ENCODE assay signal across 38 cellular contexts in the genomic region with DNA sequence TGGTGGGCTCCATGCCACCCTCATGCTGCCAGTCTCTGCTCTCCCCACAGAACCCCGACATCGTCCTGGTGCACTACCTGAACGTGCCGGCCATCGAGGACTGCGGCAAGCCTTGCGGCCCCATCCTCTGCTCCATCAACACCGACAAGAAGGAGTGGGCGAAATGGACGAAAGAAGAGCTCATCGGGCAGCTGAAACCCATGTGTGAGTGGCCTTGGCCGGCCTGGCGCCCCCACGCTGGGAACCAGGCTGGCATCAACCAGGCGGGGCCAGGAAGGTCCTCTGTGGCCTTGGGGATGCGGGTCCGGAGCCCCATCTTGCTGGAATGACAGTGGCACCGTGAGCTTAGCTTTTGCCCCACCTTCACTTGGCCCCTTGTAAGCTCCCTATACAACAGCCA.
"Had no signal": no experiment of that assay in that cellular context is flagged by ENCODE, and none has a peak within 500 bp of the region (broad histone marks: within the 10 kb centered on the region; RNA-seq: fewer than 3 reads in every experiment).

No MANE protein-coding gene starts in this region.

- H3K9me3 Mint-ChIP-seq: activated CD4-positive, alpha-beta memory T cell treated with anti-CD3 and anti-CD28 coated beads for 36 hours; activated CD4-positive, alpha-beta T cell treated with anti-CD3 and anti-CD28 coated beads, Interleukin-2, amount 10 ng/mL, durations not matched to agents 24 days and 14 days; activated naive CD4-positive, alpha-beta T cell treated with anti-CD3 and anti-CD28 coated beads for 36 hours; activated naive CD4-positive, alpha-beta T cell treated with anti-CD3 and anti-CD28 coated beads, Interleukin-2, amount 50 U/mL, for 24 hours; activated naive CD8-positive, alpha-beta T cell treated with anti-CD3 and anti-CD28 coated beads for 36 hours; activated naive CD8-positive, alpha-beta T cell treated with anti-CD3 and anti-CD28 coated beads, Interleukin-2, amount 50 U/mL, for 24 hours; activated T-helper 1 cell treated with anti-CD3 and anti-CD28 coated beads, Interleukin-12 subunit alpha, Interleukin-12 subunit beta, Interleukin-2, Interleukin-4 antibody, amounts not matched to agents 30 ng/mL and 10 ng/mL and 1 ng/mL, durations not matched to agents 14 hours and 24 hours and 36 hours; activated T-helper 2 cell treated with anti-CD3 and anti-CD28 coated beads, Interferon-gamma antibody, Interleukin-2, Interleukin-4, amounts not matched to agents 10 μg/mL and 5 μg/mL and 100 μg/mL, durations not matched to agents 14 hours and 24 hours and 36 hours; dendritic cell treated with granulocyte-macrophage colony-stimulating factor and Interleukin-4, amounts not matched to agents 40 ng/mL and 50 ng/mL, for 4 days; endodermal cell; T-helper 2 cell treated with Interferon-gamma antibody and Interleukin-4, amounts not matched to agents 5 μg/mL and 100 μg/mL, for 36 hours had no signal

- DNase-seq: activated CD4-positive, alpha-beta memory T cell treated with anti-CD3 and anti-CD28 coated beads for 36 hours; activated CD4-positive, alpha-beta T cell treated with anti-CD3 and anti-CD28 coated beads for 36 hours; activated CD4-positive, alpha-beta T cell treated with anti-CD3 and anti-CD28 coated beads, Interleukin-2, amount 10 ng/mL, durations not matched to agents 24 days and 14 days; activated CD4-positive, CD25-positive, alpha-beta regulatory T cell; activated CD4-positive, CD25-positive, alpha-beta regulatory T cell treated with anti-CD3 and anti-CD28 coated beads, Interleukin-2, amount 50 U/mL, for 72 hours; activated CD8-positive, alpha-beta memory T cell treated with anti-CD3 and anti-CD28 coated beads, Interleukin-2, amount 10 ng/mL, durations not matched to agents 7 days and 5 days; activated CD8-positive, alpha-beta memory T cell treated with anti-CD3 and anti-CD28 coated beads, Interleukin-2, amount 50 U/mL, for 4 hours; activated CD8-positive, alpha-beta T cell treated with anti-CD3 and anti-CD28 coated beads, Interleukin-2, amount 10 ng/mL, durations not matched to agents 7 days and 5 days; activated effector memory CD4-positive, alpha-beta T cell treated with anti-CD3 and anti-CD28 coated beads, Interleukin-2, amount 50 U/mL, for 16 hours; activated naive CD4-positive, alpha-beta T cell treated with anti-CD3 and anti-CD28 coated beads for 36 hours; activated naive CD8-positive, alpha-beta T cell treated with anti-CD3 and anti-CD28 coated beads for 36 hours; activated naive CD8-positive, alpha-beta T cell treated with anti-CD3 and anti-CD28 coated beads, Interleukin-2, amount 50 U/mL, for 24 hours; activated T-cell treated with anti-CD3 and anti-CD28 coated beads, Interleukin-2, amount 50 U/mL, for 1 hour; activated T-cell treated with anti-CD3 and anti-CD28 coated beads, Interleukin-2, amount 50 U/mL, for 48 hours; adrenal gland; amygdala; aorta; body of pancreas; central memory CD4-positive, alpha-beta T cell; cerebellar nuclear complex; effector memory CD4-positive, alpha-beta T cell; endodermal cell; foreskin keratinocyte; gastrocnemius medialis; glutamatergic neuron; T-helper 1 cell; T-helper 17 cell; T1000 had no signal

- H3K36me3 Mint-ChIP-seq: activated CD4-positive, alpha-beta memory T cell treated with anti-CD3 and anti-CD28 coated beads for 36 hours; activated CD8-positive, alpha-beta memory T cell treated with anti-CD3 and anti-CD28 coated beads, Interleukin-2, amount 10 ng/mL, durations not matched to agents 7 days and 5 days; activated naive CD4-positive, alpha-beta T cell treated with anti-CD3 and anti-CD28 coated beads, Interleukin-2, amount 50 U/mL, for 24 hours; activated naive CD8-positive, alpha-beta T cell treated with anti-CD3 and anti-CD28 coated beads for 36 hours had no signal

- H3K4me1 ChIP-seq: adrenal gland, breast epithelium, foreskin keratinocyte had no signal

- H3K27me3 Mint-ChIP-seq: activated CD4-positive, alpha-beta memory T cell treated with anti-CD3 and anti-CD28 coated beads for 36 hours; activated CD4-positive, alpha-beta T cell treated with anti-CD3 and anti-CD28 coated beads for 36 hours; activated CD4-positive, alpha-beta T cell treated with anti-CD3 and anti-CD28 coated beads, Interleukin-2, amount 10 ng/mL, durations not matched to agents 24 days and 14 days; activated CD8-positive, alpha-beta memory T cell treated with anti-CD3 and anti-CD28 coated beads, Interleukin-2, amount 10 ng/mL, durations not matched to agents 7 days and 5 days; activated naive CD4-positive, alpha-beta T cell treated with anti-CD3 and anti-CD28 coated beads, Interleukin-2, amount 50 U/mL, for 24 hours; activated naive CD8-positive, alpha-beta T cell treated with anti-CD3 and anti-CD28 coated beads for 36 hours; activated naive CD8-positive, alpha-beta T cell treated with anti-CD3 and anti-CD28 coated beads, Interleukin-2, amount 50 U/mL, for 24 hours; dendritic cell treated with granulocyte-macrophage colony-stimulating factor and Interleukin-4, amounts not matched to agents 40 ng/mL and 50 ng/mL, for 4 days had no signal

- H3K4me1 Mint-ChIP-seq: activated CD4-positive, alpha-beta T cell treated with anti-CD3 and anti-CD28 coated beads for 36 hours; activated CD4-positive, alpha-beta T cell treated with anti-CD3 and anti-CD28 coated beads, Interleukin-2, amount 10 ng/mL, durations not matched to agents 24 days and 14 days; activated CD8-positive, alpha-beta memory T cell treated with anti-CD3 and anti-CD28 coated beads, Interleukin-2, amount 10 ng/mL, durations not matched to agents 7 days and 5 days; activated naive CD4-positive, alpha-beta T cell treated with anti-CD3 and anti-CD28 coated beads, Interleukin-2, amount 50 U/mL, for 24 hours; activated naive CD8-positive, alpha-beta T cell treated with anti-CD3 and anti-CD28 coated beads for 36 hours; activated naive CD8-positive, alpha-beta T cell treated with anti-CD3 and anti-CD28 coated beads, Interleukin-2, amount 50 U/mL, for 24 hours; T-helper 17 cell had no signal

- H3K9me3 ChIP-seq: adrenal gland, body of pancreas, gastrocnemius medialis had no signal

- H3K27ac Mint-ChIP-seq: activated CD4-positive, alpha-beta memory T cell treated with anti-CD3 and anti-CD28 coated beads for 36 hours; activated CD4-positive, alpha-beta T cell treated with anti-CD3 and anti-CD28 coated beads for 36 hours; activated CD4-positive, alpha-beta T cell treated with anti-CD3 and anti-CD28 coated beads, Interleukin-2, amount 10 ng/mL, durations not matched to agents 24 days and 14 days; activated CD8-positive, alpha-beta memory T cell treated with anti-CD3 and anti-CD28 coated beads, Interleukin-2, amount 10 ng/mL, durations not matched to agents 7 days and 5 days; activated CD8-positive, alpha-beta T cell treated with anti-CD3 and anti-CD28 coated beads, Interleukin-2, amount 10 ng/mL, durations not matched to agents 7 days and 5 days; activated naive CD4-positive, alpha-beta T cell treated with anti-CD3 and anti-CD28 coated beads for 36 hours; activated naive CD4-positive, alpha-beta T cell treated with anti-CD3 and anti-CD28 coated beads, Interleukin-2, amount 50 U/mL, for 24 hours; activated naive CD8-positive, alpha-beta T cell treated with anti-CD3 and anti-CD28 coated beads for 36 hours; activated naive CD8-positive, alpha-beta T cell treated with anti-CD3 and anti-CD28 coated beads, Interleukin-2, amount 50 U/mL, for 24 hours; activated T-helper 1 cell treated with anti-CD3 and anti-CD28 coated beads, Interleukin-12 subunit alpha, Interleukin-12 subunit beta, Interleukin-2, Interleukin-4 antibody, amounts not matched to agents 30 ng/mL and 10 ng/mL and 1 ng/mL, durations not matched to agents 14 hours and 24 hours and 36 hours; activated T-helper 2 cell treated with anti-CD3 and anti-CD28 coated beads, Interferon-gamma antibody, Interleukin-2, Interleukin-4, amounts not matched to agents 10 μg/mL and 5 μg/mL and 100 μg/mL, durations not matched to agents 14 hours and 24 hours and 36 hours; dendritic cell treated with granulocyte-macrophage colony-stimulating factor and Interleukin-4, amounts not matched to agents 40 ng/mL and 50 ng/mL, for 4 days; endodermal cell; T-helper 17 cell; T-helper 2 cell treated with Interferon-gamma antibody and Interleukin-4, amounts not matched to agents 5 μg/mL and 100 μg/mL, for 36 hours had no signal

- ATAC-seq: activated CD4-positive, alpha-beta T cell treated with anti-CD3 and anti-CD28 coated beads for 36 hours; activated CD8-positive, alpha-beta memory T cell treated with anti-CD3 and anti-CD28 coated beads, Interleukin-2, amount 10 ng/mL, durations not matched to agents 7 days and 5 days; activated CD8-positive, alpha-beta T cell treated with anti-CD3 and anti-CD28 coated beads, Interleukin-2, amount 10 ng/mL, durations not matched to agents 7 days and 5 days; activated naive CD8-positive, alpha-beta T cell treated with anti-CD3 and anti-CD28 coated beads, Interleukin-2, amount 50 U/mL, for 24 hours; body of pancreas; esophagus mucosa; foreskin keratinocyte; gastrocnemius medialis; T-helper 17 cell had no signal

- H3K27me3 ChIP-seq: adrenal gland, body of pancreas, breast epithelium, cardiac muscle cell, dorsolateral prefrontal cortex, foreskin keratinocyte, gastrocnemius medialis had no signal

- H3K4me3 ChIP-seq: adrenal gland, body of pancreas, breast epithelium, cardiac muscle cell, coronary artery, dorsolateral prefrontal cortex, gastrocnemius medialis had no signal

- H3K36me3 ChIP-seq: adrenal gland, breast epithelium, cardiac muscle cell, gastrocnemius medialis had no signal

- H3K27ac ChIP-seq: adrenal gland, body of pancreas, breast epithelium, cardiac muscle cell, coronary artery, foreskin keratinocyte, gastrocnemius medialis had no signal

- H3K4me3 Mint-ChIP-seq: activated CD4-positive, alpha-beta memory T cell treated with anti-CD3 and anti-CD28 coated beads for 36 hours; activated CD4-positive, alpha-beta T cell treated with anti-CD3 and anti-CD28 coated beads for 36 hours; activated CD4-positive, alpha-beta T cell treated with anti-CD3 and anti-CD28 coated beads, Interleukin-2, amount 10 ng/mL, durations not matched to agents 24 days and 14 days; activated CD8-positive, alpha-beta memory T cell treated with anti-CD3 and anti-CD28 coated beads, Interleukin-2, amount 10 ng/mL, durations not matched to agents 7 days and 5 days; activated CD8-positive, alpha-beta T cell treated with anti-CD3 and anti-CD28 coated beads, Interleukin-2, amount 10 ng/mL, durations not matched to agents 7 days and 5 days; activated naive CD4-positive, alpha-beta T cell treated with anti-CD3 and anti-CD28 coated beads for 36 hours; activated naive CD4-positive, alpha-beta T cell treated with anti-CD3 and anti-CD28 coated beads, Interleukin-2, amount 50 U/mL, for 24 hours; activated naive CD8-positive, alpha-beta T cell treated with anti-CD3 and anti-CD28 coated beads for 36 hours; activated naive CD8-positive, alpha-beta T cell treated with anti-CD3 and anti-CD28 coated beads, Interleukin-2, amount 50 U/mL, for 24 hours; activated T-helper 1 cell treated with anti-CD3 and anti-CD28 coated beads, Interleukin-12 subunit alpha, Interleukin-12 subunit beta, Interleukin-2, Interleukin-4 antibody, amounts not matched to agents 30 ng/mL and 10 ng/mL and 1 ng/mL, durations not matched to agents 14 hours and 24 hours and 36 hours; dendritic cell treated with granulocyte-macrophage colony-stimulating factor and Interleukin-4, amounts not matched to agents 40 ng/mL and 50 ng/mL, for 4 days; endodermal cell; T-helper 17 cell; T-helper 2 cell treated with Interferon-gamma antibody and Interleukin-4, amounts not matched to agents 5 μg/mL and 100 μg/mL, for 36 hours had no signal
